Comparison of ENCODE assay signal across 1 cellular context in the genomic region with DNA sequence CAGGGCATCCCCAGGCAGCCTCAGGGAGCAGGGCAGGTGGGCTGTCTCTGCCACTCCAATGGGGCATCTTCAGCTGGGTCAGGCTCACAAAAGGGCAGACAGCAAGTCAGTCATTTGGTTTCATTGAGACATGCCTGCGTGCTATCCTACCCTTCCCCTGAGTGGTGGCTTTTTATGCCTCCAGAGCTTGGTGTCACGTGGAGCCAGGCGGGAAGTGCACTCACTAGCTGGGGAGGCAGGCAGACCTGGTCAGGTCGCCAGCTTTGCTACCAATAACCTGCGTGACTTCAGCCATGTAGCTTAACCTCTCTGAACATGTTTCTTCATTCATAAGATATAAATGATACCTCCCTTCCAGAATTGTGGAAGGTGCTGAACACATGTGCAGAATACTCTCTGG.
A peak's percentile ranks its signal among the peaks of the same experiment; 100 is the strongest.
TF ChIP-seq lines count a peak whose summit lies in the region.

No MANE protein-coding gene starts in this region.

TF ChIP-seq in HepG2, 621 proteins besides CTCF, POLR2A, EP300 and RAD21 (continued from another document):
- TF ChIP-seq ZMYM3 (CRISPR knock-in tag; IDR thresholded peaks at IDR 0.05) = peak; percentile 53
